ENCODE assay signal across 8 cellular contexts in genomic region chr17:63843387-63844292, GRCh38. TPM values are rescaled to one million over a fixed set of nuclear protein-coding genes. Genes with fewer than 3 reads are reported as not detected.
DNase-seq lines count a peak whose midpoint lies in the region; ATAC-seq and TF ChIP-seq lines count a peak whose summit lies in the region.

No MANE protein-coding gene starts in this region.

- peak overlapping the region; percentile 85 to 93 (median 88) for H3K27ac ChIP-seq in thyroid gland

- TF ChIP-seq CTCF in AG10803 (conservative IDR thresholded peaks at IDR 0.05; ENCODE audit: low read length) (no peak), thyroid gland (IDR thresholded peaks at IDR 0.05) (no peak)

- no peaks in the 10 kb centered on the region for H3K9me3 ChIP-seq in thyroid gland

- DNase-seq in AG10803 (ENCODE audit: low read depth) (peak; percentile 92), RPMI8226 (peak; percentile 94), dermis blood vessel endothelial cell (peak; percentile 81), lung microvascular endothelial cell (ENCODE audit: low read depth in 2 of 2) (peak; percentile 68 to 82), thyroid gland (peak; percentile 78 to 79)

- ATAC-seq in GM21786 (IDR thresholded peaks at IDR 0.05; ENCODE audit: unreplicated experiment) (no peak), HG02610 (IDR thresholded peaks at IDR 0.05; ENCODE audit: unreplicated experiment) (no peak)

- intact Hi-C loops in thyroid gland (cut with DNase I), result no loop called here

- H3K36me3 ChIP-seq in thyroid gland, result no peaks in the 10 kb centered on the region

- peaks cover 40 to 42% of the 10 kb centered on the region in 2 donors for H3K4me1 ChIP-seq in thyroid gland

- no peaks in the 10 kb centered on the region for H3K27me3 ChIP-seq in thyroid gland

- peak; percentile 50 for TF ChIP-seq POLR2A in GM19099 (IDR thresholded peaks at IDR 0.05; ENCODE audit: extremely low read depth, insufficient read length, low read depth)
- TF ChIP-seq POLR2A in thyroid gland (IDR thresholded peaks at IDR 0.05), result no peak

- WGBS in thyroid gland, 2 donors, result 21 to 27% methylated on average over 21 to 26 of the region's 26 CpGs

- H3K4me3 ChIP-seq in AG10803 (ENCODE audit: low read length), result peak overlapping the region; percentile 69
- peak overlapping the region in 2 of 3 donors; percentile 19 to 39 for H3K4me3 ChIP-seq in thyroid gland (replicated peaks in 1 of 3)

RNA-seq across cellular contexts. Expression of gene SMARCD2, which starts 1.2 kb away (rescaled TPM):
- total RNA-seq in dermis blood vessel endothelial cell (78.8 and 97.8 TPM in 2 replicates), lung microvascular endothelial cell (49.2 and 54.3 TPM in 2 replicates), thyroid gland (100 to 1,000 TPM in 1 of 4 donors, 10 to 100 TPM in 3; 75.0 to 101 (median 90.4) TPM)

RNA-seq across cellular contexts. Expression of gene FTSJ3, which starts 16.2 kb away (rescaled TPM):
- total RNA-seq in dermis blood vessel endothelial cell (73.3 and 78.8 TPM in 2 replicates), lung microvascular endothelial cell (51.4 and 59.9 TPM in 2 replicates), thyroid gland (10 to 100 TPM; 37.8 to 64.7 (median 47.2) TPM)

RNA-seq across cellular contexts. Expression of gene PSMC5, which starts 16.4 kb away (rescaled TPM):
- total RNA-seq in dermis blood vessel endothelial cell (46.6 and 92.0 TPM in 2 replicates), lung microvascular endothelial cell (59.9 and 70.6 TPM in 2 replicates), thyroid gland (10 to 100 TPM; 79.1 to 98.3 (median 86.4) TPM)

RNA-seq across cellular contexts. Expression of gene CSH2, which starts 29.8 kb away (rescaled TPM):
- total RNA-seq in dermis blood vessel endothelial cell (not detected in 2 replicates), lung microvascular endothelial cell (not detected in 2 replicates), thyroid gland (not detected)

RNA-seq across cellular contexts. Expression of gene GH2, which starts 38.1 kb away (rescaled TPM):
- not detected in 2 replicates for total RNA-seq in dermis blood vessel endothelial cell
- not detected in 2 replicates for total RNA-seq in lung microvascular endothelial cell
- not detected for total RNA-seq in thyroid gland
